In the genomic region with DNA sequence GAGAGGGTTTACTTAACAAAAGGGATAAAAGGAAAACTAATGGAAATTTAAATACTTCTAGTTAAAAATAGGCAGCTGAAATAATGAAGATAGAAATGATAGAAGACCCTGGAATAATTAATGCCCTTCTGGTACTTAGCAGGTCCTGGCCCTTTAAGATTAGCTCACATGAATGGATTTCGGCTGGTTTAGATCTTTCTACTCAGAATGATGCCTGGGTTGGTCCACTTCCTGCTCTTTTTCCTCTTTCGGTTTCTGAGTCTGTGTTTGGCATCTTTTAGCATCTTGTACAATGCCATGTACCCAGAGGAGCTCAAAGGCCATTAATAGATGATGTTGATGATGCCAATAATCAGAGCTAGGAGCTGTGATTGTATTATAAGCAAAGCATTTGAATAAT, we compare ENCODE assay signal across 29 cellular contexts.
"Had no signal": no experiment of that assay in that cellular context is flagged by ENCODE, and none has a peak within 500 bp of the region (broad histone marks: within the 10 kb centered on the region; RNA-seq: fewer than 3 reads in every experiment).

No MANE protein-coding gene starts in this region.

- ATAC-seq: activated CD4-positive, CD25-positive, alpha-beta regulatory T cell treated with anti-CD3 and anti-CD28 coated beads, Interleukin-2, amount 50 U/mL, for 24 hours; gastrocnemius medialis; left colon; sciatic nerve had no signal

- H3K27ac ChIP-seq: gastrocnemius medialis, neutrophil, suprapubic skin, tibial nerve, WERI-Rb-1 had no signal

- H3K9me3 ChIP-seq: gastrocnemius medialis, neutrophil, suprapubic skin, tibial nerve had no signal

- FAIRE-seq: astrocyte, endometrium, kidney, small intestine, TTC549 had no signal

- H3K27me3 ChIP-seq: gastrocnemius medialis, tibial nerve had no signal

- H3K4me3 ChIP-seq: gastrocnemius medialis, suprapubic skin, tibial nerve had no signal

- DNase-seq: activated CD4-positive, alpha-beta memory T cell treated with anti-CD3 and anti-CD28 coated beads for 36 hours; activated CD4-positive, alpha-beta T cell treated with anti-CD3 and anti-CD28 coated beads, Interleukin-2, amount 10 ng/mL, durations not matched to agents 24 days and 14 days; activated CD8-positive, alpha-beta memory T cell treated with anti-CD3 and anti-CD28 coated beads, Interleukin-2, amount 50 U/mL, for 48 hours; activated gamma-delta T cell; activated naive CD4-positive, alpha-beta T cell treated with anti-CD3 and anti-CD28 coated beads, Interleukin-2, amount 50 U/mL, for 16 hours; activated T-cell treated with anti-CD3 and anti-CD28 coated beads, Interleukin-2, amount 50 U/mL, for 24 hours; amniotic stem cell; caudate nucleus; dermis blood vessel endothelial cell; effector CD4-positive, alpha-beta T cell; gastrocnemius medialis; hippocampal formation; kidney; left colon; mammary epithelial cell; naive B cell; nephron progenitor cell; small intestine; stimulated activated CD4-positive, alpha-beta T cell treated with anti-CD3 and anti-CD28 coated beads, Interleukin-1b, Interleukin-23, amount 100 ng/mL, for 48 hours; stimulated activated naive CD4-positive, alpha-beta T cell; WERI-Rb-1 had no signal

- H3K36me3 ChIP-seq: gastrocnemius medialis, neutrophil, suprapubic skin, tibial nerve, WERI-Rb-1 had no signal

- H3K4me1 ChIP-seq: gastrocnemius medialis, suprapubic skin, tibial nerve had no signal
